In the genomic region with DNA sequence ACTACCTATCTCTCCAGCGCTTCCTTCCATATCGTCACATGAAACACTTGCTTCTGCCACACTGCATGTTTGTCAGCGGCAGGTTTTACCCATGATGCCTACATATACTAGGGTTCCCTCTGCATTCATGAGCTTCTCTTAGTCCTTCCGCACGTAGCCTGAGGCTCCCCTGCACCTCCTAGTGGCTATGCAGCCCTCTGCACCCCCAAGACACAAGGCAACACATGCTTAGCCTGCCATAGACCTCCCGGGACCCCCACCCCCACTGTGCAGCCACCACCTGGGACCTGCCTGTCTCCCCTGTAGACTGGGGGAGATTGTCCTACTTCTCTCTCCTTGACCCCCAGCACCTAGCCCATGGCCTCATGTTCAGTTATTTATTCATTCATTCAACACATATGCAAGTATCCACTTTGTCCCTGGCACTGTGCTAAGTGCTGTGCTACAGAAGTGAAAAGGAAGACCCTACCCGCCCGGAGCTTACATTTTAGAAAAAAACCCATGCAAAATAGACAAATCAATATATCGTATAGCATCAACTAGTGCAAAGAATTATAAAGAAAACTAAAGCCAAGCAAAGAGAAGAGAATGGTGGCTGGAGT, we compare ENCODE assay signal across 8 cellular contexts. TPM values are rescaled to one million over a fixed set of nuclear protein-coding genes. Genes with fewer than 3 reads are reported as not detected.
DNase-seq lines count a peak whose midpoint lies in the region; ATAC-seq, FAIRE-seq and TF ChIP-seq lines count a peak whose summit lies in the region.

No MANE protein-coding gene starts in this region.

- H3K36me3 ChIP-seq in OCI-LY3 (replicated peaks; ENCODE audit: low read depth, low read length) (no peaks in the 10 kb centered on the region), body of pancreas (replicated peaks in 1 of 2; ENCODE audit: insufficient read depth in 1 of 2, low read depth in 2 of 2) (no peaks in the 10 kb centered on the region), kidney epithelial cell (ENCODE audit: control insufficient read depth, insufficient read depth, low read length) (no peaks in the 10 kb centered on the region), tibial artery (no peaks in the 10 kb centered on the region)

- no peak overlapping the region for H2AFZ ChIP-seq in OCI-LY3 (ENCODE audit: low read depth, low read length)

- H3K27ac ChIP-seq in A549 = no peak overlapping the region
- no peak overlapping the region for H3K27ac ChIP-seq in OCI-LY3 (ENCODE audit: low read length)
- no peak overlapping the region for H3K27ac ChIP-seq in body of pancreas
- no peak overlapping the region for H3K27ac ChIP-seq in tibial artery

- no peak for FAIRE-seq in A549 (lab: Jason Lieb, UNC)

- 32% methylated on average over 9 of the region's 9 CpGs for WGBS in A549 (ENCODE audit: missing lambda C conversion rate)
- 33 to 36% methylated on average over 9 of the region's 9 CpGs for WGBS in body of pancreas, 2 donors

- CTCF ChIA-PET in A549 (lab: Yijun Ruan, JAX) = interaction anchor here (0.6 to 4.9 kb wide), 13 partner anchors 8 to 566 kb away, joined by 3 to 40 read pairs (median 3); no protein-coding TSS in a partner anchor

- peak in 1 of 2 experiments; percentile 49; a peak in 3 of 5 replicates for TF ChIP-seq RAD21 in A549 (conservative IDR thresholded peaks at IDR 0.05 in 1 of 2, IDR thresholded peaks at IDR 0.05 in 1 of 2)

- ATAC-seq in A549 = peak; percentile 60 to 89; a peak in 4 of 6 replicates
- peak; percentile 69 for ATAC-seq in GM18499 (IDR thresholded peaks at IDR 0.05; ENCODE audit: insufficient read depth, unreplicated experiment)
- peak; percentile 69 for ATAC-seq in HG02973 (IDR thresholded peaks at IDR 0.05; ENCODE audit: unreplicated experiment)
- ATAC-seq in body of pancreas = peak; percentile 33

- intact Hi-C loops in body of pancreas (cut with DNase I) (no loop called here), tibial artery (cut with DNase I; ENCODE audit: low total_unique reads) (loop anchor here (2.0 kb wide), 1 partner anchor 184 kb away; no protein-coding TSS in a partner anchor)

- peak; percentile 13 to 45 for DNase-seq in A549 (ENCODE audit: low read depth in 1 of 2, low spot score in 1 of 2)
- DNase-seq in body of pancreas = peak in 3 of 4 donors; percentile 31 to 51 (median 42)
- no peak for DNase-seq in kidney epithelial cell (ENCODE audit: low read depth)
- no peak for DNase-seq in tibial artery
- DNase-seq in NCI-H2196 treated with DMSO at 0.1 percent for 48 hours (lab: John Stamatoyannopoulos, UW; ENCODE audit: unreplicated experiment) = no peak

- POLR2A ChIA-PET in A549 (lab: Yijun Ruan, JAX) = no interaction called here

- no peaks in the 10 kb centered on the region for H3K9me3 ChIP-seq in A549
- H3K9me3 ChIP-seq in OCI-LY3 (ENCODE audit: insufficient read depth, low read length) = no peaks in the 10 kb centered on the region
- H3K9me3 ChIP-seq in body of pancreas = no peaks in the 10 kb centered on the region
- no peaks in the 10 kb centered on the region for H3K9me3 ChIP-seq in tibial artery

- TF ChIP-seq CTCF in A549 (IDR thresholded peaks at IDR 0.05) (peak; percentile 29; the same call in 2 of the 3 replicates), OCI-LY3 (IDR thresholded peaks at IDR 0.05; ENCODE audit: low read depth, low read length) (peak; percentile 67), body of pancreas (IDR thresholded peaks at IDR 0.05) (peak; percentile 21 to 64 (median 45)), kidney epithelial cell (IDR thresholded peaks at IDR 0.05; ENCODE audit: insufficient read depth, low read length, poor library complexity, severe bottlenecking) (peak; percentile 58), tibial artery (IDR thresholded peaks at IDR 0.05) (peak; percentile 57 to 67)

- no peak overlapping the region for H3K4me2 ChIP-seq in A549
- peak overlapping the region; percentile 55 for H3K4me2 ChIP-seq in OCI-LY3 (ENCODE audit: low read length)

- H3K79me2 ChIP-seq in OCI-LY3 (ENCODE audit: low read length) = no peaks in the 10 kb centered on the region

- no peak overlapping the region for H3K9ac ChIP-seq in OCI-LY3 (ENCODE audit: low read length)

- H3K27me3 ChIP-seq in OCI-LY3 (ENCODE audit: low read depth, low read length) (no peaks in the 10 kb centered on the region), body of pancreas (no peaks in the 10 kb centered on the region), kidney epithelial cell (ENCODE audit: control insufficient read depth, insufficient read depth, low read length) (peaks cover 5% of the 10 kb centered on the region), tibial artery (no peaks in the 10 kb centered on the region)

- no peak for TF ChIP-seq EP300 in A549 (IDR thresholded peaks at IDR 0.05)

- no peaks in the 10 kb centered on the region for H4K20me1 ChIP-seq in OCI-LY3 (ENCODE audit: insufficient read depth, low read length)

- H3K4me3 ChIP-seq in A549 (no peak overlapping the region), OCI-LY3 (ENCODE audit: low read length) (peak overlapping the region; percentile 50; the same call in 1 of the 2 replicates), body of pancreas (no peak overlapping the region), kidney epithelial cell (ENCODE audit: low read depth, low read length) (no peak overlapping the region), tibial artery (no peak overlapping the region)

- TF ChIP-seq POLR2A in A549 (IDR thresholded peaks at IDR 0.05; ENCODE audit: low read length) = no peak
- TF ChIP-seq POLR2A in body of pancreas (IDR thresholded peaks at IDR 0.05) = no peak

- H3K4me1 ChIP-seq in A549 (no peaks in the 10 kb centered on the region), OCI-LY3 (ENCODE audit: low read length) (peaks cover 5% of the 10 kb centered on the region), body of pancreas (no peaks in the 10 kb centered on the region), tibial artery (peaks cover 0 to 5% (median 0%) of the 10 kb centered on the region in 4 donors)

TF ChIP-seq in A549, 52 proteins besides CTCF, POLR2A, EP300 and RAD21:
- TF ChIP-seq POLR2AphosphoS2 (conservative IDR thresholded peaks at IDR 0.05; ENCODE audit: low read length) (no peak), SMC3 (IDR thresholded peaks at IDR 0.05) (0 out of 3 replicates have a peak, but pooled peaks have one; percentile 36)

RNA-seq across cellular contexts. Expression of a gene that starts 23.5 kb away (rescaled TPM):
- polyA plus RNA-seq in A549 (2011; rRNA removed) (not detected in 2 replicates), A549 (2017; fragmentation: RNase III; extraction: RNeasy Plus Mini Kit Qiagen cat#74134 plus additional on column Dnase treatment) (not detected in 3 replicates)
- polyA plus RNA-seq in A549 (2012; cell fraction: cytosol; rRNA removed) = not detected in 2 replicates
- not detected in 2 replicates for polyA plus RNA-seq in A549 (2012; cell fraction: nucleus; rRNA removed)
- polyA minus RNA-seq in A549 (2011; rRNA and poly(A)+ RNA removed) = not detected in 2 replicates
- total RNA-seq in body of pancreas (1 to 10 TPM; 4.3 to 9.3 TPM), kidney epithelial cell (0.42 and 6.3 TPM in 2 replicates)

RNA-seq across cellular contexts. Expression of a gene that starts 30.9 kb away (rescaled TPM):
- polyA plus RNA-seq in A549 (2011; rRNA removed) (not detected in 2 replicates), A549 (2017; fragmentation: RNase III; extraction: RNeasy Plus Mini Kit Qiagen cat#74134 plus additional on column Dnase treatment) (not detected in 3 replicates)
- polyA plus RNA-seq in A549 (2012; cell fraction: cytosol; rRNA removed) = not detected in 2 replicates
- polyA plus RNA-seq in A549 (2012; cell fraction: nucleus; rRNA removed) = not detected in 2 replicates
- polyA minus RNA-seq in A549 (2011; rRNA and poly(A)+ RNA removed) = not detected in 2 replicates
- total RNA-seq in body of pancreas (not detected), kidney epithelial cell (not detected in 2 replicates)

RNA-seq across cellular contexts. Expression of a gene that starts 49.4 kb away (rescaled TPM):
- polyA plus RNA-seq in A549 (2011; rRNA removed) = 0.18 and 0.21 TPM in 2 replicates
- polyA plus RNA-seq in A549 (2012; cell fraction: cytosol; rRNA removed) = 0.11 and 0.13 TPM in 2 replicates
- 0.07 and 0.17 TPM in 2 replicates for polyA plus RNA-seq in A549 (2012; cell fraction: nucleus; rRNA removed)
- polyA plus RNA-seq in A549 (2017; fragmentation: RNase III; extraction: RNeasy Plus Mini Kit Qiagen cat#74134 plus additional on column Dnase treatment) = 0.22 to 0.53 TPM (median 0.41 TPM) in 3 replicates
- polyA minus RNA-seq in A549 (2011; rRNA and poly(A)+ RNA removed) = 0.04 and 0.15 TPM in 2 replicates
- total RNA-seq in body of pancreas = 1 to 10 TPM; 3.4 to 5.6 TPM
- 0.50 and 0.68 TPM in 2 replicates for total RNA-seq in kidney epithelial cell

Comparison
In these comparisons a context has a peak if more than half of its experiments do, and no peak if none do; other contexts are left out.
1. DNase-seq: peak in A549 (2 of 2) and body of pancreas (3 of 4); none in kidney epithelial cell (single experiment), tibial artery (0 of 2) and NCI-H2196 treated with DMSO at 0.1 percent for 48 hours (single experiment).
2. Peak in every context shown above with its lines, with median percentiles within 50 percentile points of each other: ATAC-seq and CTCF ChIP-seq.